26 cellular contexts compared by ENCODE assay signal in the genomic region with DNA sequence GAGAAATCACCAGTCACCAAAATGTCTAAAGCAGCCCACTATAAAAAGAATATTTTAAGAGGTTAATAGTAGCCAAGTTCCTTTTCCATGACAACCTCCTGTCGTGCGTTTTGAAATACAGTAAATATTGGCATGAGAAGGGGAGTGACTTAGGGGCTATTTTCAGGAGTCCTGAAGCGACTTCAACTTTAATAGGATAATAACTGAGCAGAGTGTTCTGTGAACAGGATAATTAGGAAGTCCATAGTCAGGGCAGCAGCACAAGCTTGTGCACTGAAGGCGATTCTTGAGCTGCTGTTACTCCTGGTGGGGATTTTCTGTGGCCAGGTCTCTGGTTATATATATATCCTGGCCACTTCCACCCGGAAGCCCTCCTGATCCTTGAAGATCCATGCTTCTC.
"Had no signal": no experiment of that assay in that cellular context is flagged by ENCODE, and none has a peak within 500 bp of the region (broad histone marks: within the 10 kb centered on the region; RNA-seq: fewer than 3 reads in every experiment).

No MANE protein-coding gene starts in this region.

- H3K36me3 ChIP-seq: colonic mucosa, esophagus squamous epithelium, lower lobe of right lung, ovary, tibial artery had no signal

- H3K4me1 ChIP-seq: colonic mucosa, esophagus squamous epithelium, lower lobe of right lung, testis, tibial artery had no signal

- H3K9me3 ChIP-seq: colonic mucosa, esophagus squamous epithelium, heart right ventricle, lower lobe of right lung, ovary, psoas muscle, testis, tibial artery had no signal

- H3K27ac ChIP-seq: colonic mucosa, esophagus squamous epithelium, heart right ventricle, lower lobe of right lung, ovary, psoas muscle, testis, tibial artery had no signal

- H3K27me3 ChIP-seq: colonic mucosa, esophagus squamous epithelium, heart right ventricle, ovary, testis, tibial artery had no signal

- DNase-seq: colonic mucosa; dermis blood vessel endothelial cell; effector memory CD4-positive, alpha-beta T cell; esophagus squamous epithelium; foreskin melanocyte; glutamatergic neuron; heart right ventricle; hippocampal formation; kidney glomerular epithelial cell; left colon; left ventricle myocardium superior; lower lobe of right lung; naive thymus-derived CD8-positive, alpha-beta T cell; nephron progenitor cell; nucleus accumbens; ovary; posterior cingulate gyrus; psoas muscle; retina; stimulated activated CD4-positive, alpha-beta T cell treated with anti-CD3 and anti-CD28 coated beads, Interleukin-4, amount 100 ng/mL, for 4 hours; stimulated activated naive CD8-positive, alpha-beta T cell treated with anti-CD3 and anti-CD28 coated beads, Interleukin-15, Interleukin-2, amounts not matched to agents 100 U/mL and 50 U/mL, for 24 hours; substantia nigra; testis; tibial artery had no signal

- H3K4me3 ChIP-seq: colonic mucosa, esophagus squamous epithelium, heart right ventricle, lower lobe of right lung, ovary, psoas muscle, testis, tibial artery had no signal

- ATAC-seq: left colon; left ventricle myocardium superior; lower lobe of right lung; naive thymus-derived CD8-positive, alpha-beta T cell; sciatic nerve; stimulated activated memory B cell treated with anti-CD40 and anti-IgM and Interleukin-4, amounts not matched to agents 10 μg/mL and 1 μg/mL and 100 μg/mL, for 72 hours had no signal
